In the genomic region with DNA sequence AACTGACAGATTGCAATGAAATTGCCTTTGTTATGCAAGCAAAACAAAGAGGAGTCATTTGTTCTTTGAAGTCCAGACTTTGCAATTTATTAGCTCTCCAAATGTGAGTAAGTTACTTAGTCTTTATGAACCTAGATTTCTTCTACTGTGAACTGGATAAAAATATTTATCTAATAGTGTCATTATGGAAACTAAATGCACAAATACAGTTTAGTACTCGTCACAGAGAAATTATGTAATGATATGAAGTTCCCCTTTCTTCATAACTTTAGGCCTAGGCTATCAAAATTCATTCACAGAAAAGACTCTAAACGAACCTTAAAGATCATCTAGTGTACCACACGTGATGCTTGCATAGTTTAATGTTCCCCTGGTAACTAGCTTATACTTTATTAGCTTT, we compare ENCODE assay signal across 1 cellular context.
TF ChIP-seq lines count a peak whose summit lies in the region.

No MANE protein-coding gene starts in this region.

TF ChIP-seq in HCT116, 20 proteins besides CTCF, POLR2A, EP300 and RAD21:
- TF ChIP-seq ZNF274 (IDR thresholded peaks at IDR 0.05; ENCODE audit: low read depth, low read length) (no peak), POLR2AphosphoS5 (IDR thresholded peaks at IDR 0.05; ENCODE audit: low read depth, low read length) (no peak), CEBPB (IDR thresholded peaks at IDR 0.05; ENCODE audit: low read depth) (no peak), EZH2 (IDR thresholded peaks at IDR 0.05) (no peak), SP1 (IDR thresholded peaks at IDR 0.05; ENCODE audit: low read depth) (no peak), ZFX (IDR thresholded peaks at IDR 0.05) (no peak), FOSL1 (IDR thresholded peaks at IDR 0.05; ENCODE audit: low read depth) (no peak), EGR1 (IDR thresholded peaks at IDR 0.05; ENCODE audit: low read depth) (no peak), ELF1 (IDR thresholded peaks at IDR 0.05; ENCODE audit: borderline replicate concordance, low read depth) (no peak), SIN3A (IDR thresholded peaks at IDR 0.05; ENCODE audit: low read depth) (no peak), EZH2phosphoT487 (IDR thresholded peaks at IDR 0.05; ENCODE audit: borderline replicate concordance) (no peak), TCF7L2 (IDR thresholded peaks at IDR 0.05; ENCODE audit: borderline replicate concordance, extremely low read depth, insufficient read depth, insufficient read length) (no peak), JUND (IDR thresholded peaks at IDR 0.05) (no peak), SRF (IDR thresholded peaks at IDR 0.05; ENCODE audit: low read depth) (no peak), CBX3 (IDR thresholded peaks at IDR 0.05; ENCODE audit: low read depth) (no peak)
- TF ChIP-seq, protein P1, sequence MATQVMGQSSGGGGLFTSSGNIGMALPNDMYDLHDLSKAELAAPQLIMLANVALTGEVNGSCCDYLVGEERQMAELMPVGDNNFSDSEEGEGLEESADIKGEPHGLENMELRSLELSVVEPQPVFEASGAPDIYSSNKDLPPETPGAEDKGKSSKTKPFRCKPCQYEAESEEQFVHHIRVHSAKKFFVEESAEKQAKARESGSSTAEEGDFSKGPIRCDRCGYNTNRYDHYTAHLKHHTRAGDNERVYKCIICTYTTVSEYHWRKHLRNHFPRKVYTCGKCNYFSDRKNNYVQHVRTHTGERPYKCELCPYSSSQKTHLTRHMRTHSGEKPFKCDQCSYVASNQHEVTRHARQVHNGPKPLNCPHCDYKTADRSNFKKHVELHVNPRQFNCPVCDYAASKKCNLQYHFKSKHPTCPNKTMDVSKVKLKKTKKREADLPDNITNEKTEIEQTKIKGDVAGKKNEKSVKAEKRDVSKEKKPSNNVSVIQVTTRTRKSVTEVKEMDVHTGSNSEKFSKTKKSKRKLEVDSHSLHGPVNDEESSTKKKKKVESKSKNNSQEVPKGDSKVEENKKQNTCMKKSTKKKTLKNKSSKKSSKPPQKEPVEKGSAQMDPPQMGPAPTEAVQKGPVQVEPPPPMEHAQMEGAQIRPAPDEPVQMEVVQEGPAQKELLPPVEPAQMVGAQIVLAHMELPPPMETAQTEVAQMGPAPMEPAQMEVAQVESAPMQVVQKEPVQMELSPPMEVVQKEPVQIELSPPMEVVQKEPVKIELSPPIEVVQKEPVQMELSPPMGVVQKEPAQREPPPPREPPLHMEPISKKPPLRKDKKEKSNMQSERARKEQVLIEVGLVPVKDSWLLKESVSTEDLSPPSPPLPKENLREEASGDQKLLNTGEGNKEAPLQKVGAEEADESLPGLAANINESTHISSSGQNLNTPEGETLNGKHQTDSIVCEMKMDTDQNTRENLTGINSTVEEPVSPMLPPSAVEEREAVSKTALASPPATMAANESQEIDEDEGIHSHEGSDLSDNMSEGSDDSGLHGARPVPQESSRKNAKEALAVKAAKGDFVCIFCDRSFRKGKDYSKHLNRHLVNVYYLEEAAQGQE (IDR thresholded peaks at IDR 0.05; ENCODE audit: low read depth) = no peak
- TF ChIP-seq, protein P2, sequence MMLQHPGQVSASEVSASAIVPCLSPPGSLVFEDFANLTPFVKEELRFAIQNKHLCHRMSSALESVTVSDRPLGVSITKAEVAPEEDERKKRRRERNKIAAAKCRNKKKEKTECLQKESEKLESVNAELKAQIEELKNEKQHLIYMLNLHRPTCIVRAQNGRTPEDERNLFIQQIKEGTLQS (IDR thresholded peaks at IDR 0.05) = no peak
- TF ChIP-seq, protein P3, sequence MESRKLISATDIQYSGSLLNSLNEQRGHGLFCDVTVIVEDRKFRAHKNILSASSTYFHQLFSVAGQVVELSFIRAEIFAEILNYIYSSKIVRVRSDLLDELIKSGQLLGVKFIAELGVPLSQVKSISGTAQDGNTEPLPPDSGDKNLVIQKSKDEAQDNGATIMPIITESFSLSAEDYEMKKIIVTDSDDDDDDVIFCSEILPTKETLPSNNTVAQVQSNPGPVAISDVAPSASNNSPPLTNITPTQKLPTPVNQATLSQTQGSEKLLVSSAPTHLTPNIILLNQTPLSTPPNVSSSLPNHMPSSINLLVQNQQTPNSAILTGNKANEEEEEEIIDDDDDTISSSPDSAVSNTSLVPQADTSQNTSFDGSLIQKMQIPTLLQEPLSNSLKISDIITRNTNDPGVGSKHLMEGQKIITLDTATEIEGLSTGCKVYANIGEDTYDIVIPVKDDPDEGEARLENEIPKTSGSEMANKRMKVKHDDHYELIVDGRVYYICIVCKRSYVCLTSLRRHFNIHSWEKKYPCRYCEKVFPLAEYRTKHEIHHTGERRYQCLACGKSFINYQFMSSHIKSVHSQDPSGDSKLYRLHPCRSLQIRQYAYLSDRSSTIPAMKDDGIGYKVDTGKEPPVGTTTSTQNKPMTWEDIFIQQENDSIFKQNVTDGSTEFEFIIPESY (IDR thresholded peaks at IDR 0.05; ENCODE audit: extremely low read depth, insufficient replicate concordance, low read length) = no peak
- TF ChIP-seq, protein P4, sequence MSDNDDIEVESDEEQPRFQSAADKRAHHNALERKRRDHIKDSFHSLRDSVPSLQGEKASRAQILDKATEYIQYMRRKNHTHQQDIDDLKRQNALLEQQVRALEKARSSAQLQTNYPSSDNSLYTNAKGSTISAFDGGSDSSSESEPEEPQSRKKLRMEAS (IDR thresholded peaks at IDR 0.05) = no peak
